In genomic region chr10:110803239-110803593, GRCh38 we compare ENCODE assay signal across 10 cellular contexts.
DNase-seq lines count a peak whose midpoint lies in the region; ATAC-seq and TF ChIP-seq lines count a peak whose summit lies in the region.
"Had no signal": no experiment of that assay in that cellular context is flagged by ENCODE, and none has a peak within 500 bp of the region (broad histone marks: within the 10 kb centered on the region; RNA-seq: fewer than 3 reads in every experiment).

No MANE protein-coding gene starts in this region.

- H3K9me3 ChIP-seq in CD4-positive, alpha-beta memory T cell (ENCODE audit: control insufficient read depth in 1 of 2, low read length in 2 of 2) = no peaks in the 10 kb centered on the region
- no peaks in the 10 kb centered on the region for H3K9me3 ChIP-seq in esophagus squamous epithelium
- H3K9me3 ChIP-seq in colonic mucosa = no peaks in the 10 kb centered on the region

- H3K36me3 Mint-ChIP-seq in CD4-positive, alpha-beta memory T cell = no peaks in the 10 kb centered on the region

- no peaks in the 10 kb centered on the region for H3K36me3 ChIP-seq in CD4-positive, alpha-beta memory T cell (ENCODE audit: insufficient read depth, low read length)
- H3K36me3 ChIP-seq in esophagus squamous epithelium (no peaks in the 10 kb centered on the region), colonic mucosa (no peaks in the 10 kb centered on the region)

- POLR2A ChIA-PET in CD4-positive, alpha-beta memory T cell (lab: Charles Lee; ENCODE audit: partially characterized antibody) = interaction anchor here (0.6 to 5.0 kb wide), 27 partner anchors 11 to 116 kb away, joined by 3 to 91 read pairs (median 7); partner anchors contain the start of genes BBIP1, PDCD4 and SHOC2

- H3K9ac ChIP-seq in colonic mucosa (ENCODE audit: low read depth in 2 of 2, low read length in 2 of 2) = peak overlapping the region in 1 of 2 donors; percentile 61

- no peak for DNase-seq in CD4-positive, alpha-beta memory T cell
- DNase-seq in esophagus squamous epithelium (lab: John Stamatoyannopoulos, UW) = no peak
- DNase-seq in activated CD4-positive, alpha-beta T cell treated with anti-CD3 and anti-CD28 coated beads for 48 hours = no peak
- no peak for DNase-seq in colonic mucosa
- DNase-seq in HCEC 1CT = no peak
- DNase-seq: activated CD8-positive, alpha-beta memory T cell treated with anti-CD3 and anti-CD28 coated beads, Interleukin-2, amount 50 U/mL, for 48 hours; stimulated activated CD4-positive, alpha-beta T cell treated with anti-CD3 and anti-CD28 coated beads, Interleukin-2, amount 100 ng/mL, for 48 hours had no signal

- H3K27me3 ChIP-seq in CD4-positive, alpha-beta memory T cell (ENCODE audit: insufficient read depth, low read length) = no peaks in the 10 kb centered on the region
- H3K27me3 ChIP-seq in esophagus squamous epithelium = no peaks in the 10 kb centered on the region
- H3K27me3 ChIP-seq in colonic mucosa = no peaks in the 10 kb centered on the region

- ATAC-seq in GM19455 (IDR thresholded peaks at IDR 0.05; ENCODE audit: unreplicated experiment) = peak; percentile 52
- peak; percentile 49 for ATAC-seq in HG03457 (IDR thresholded peaks at IDR 0.05; ENCODE audit: unreplicated experiment)
- no peak for ATAC-seq in SK-N-SH treated with all-trans-retinoic acid at 6 μM for 48 hours

- TF ChIP-seq CTCF in esophagus squamous epithelium (IDR thresholded peaks at IDR 0.05) (no peak), colonic mucosa (IDR thresholded peaks at IDR 0.05) (no peak)

- H3K4me3 ChIP-seq in CD4-positive, alpha-beta memory T cell (ENCODE audit: low read length in 2 of 2) = no peak overlapping the region
- H3K4me3 ChIP-seq in esophagus squamous epithelium (no peak overlapping the region), colonic mucosa (no peak overlapping the region)

- intact Hi-C loops in CD4-positive, alpha-beta memory T cell (cut with micrococcal nuclease) = loop anchor here (1.0 to 2.0 kb wide), 3 partner anchors 52 to 115 kb away; no protein-coding TSS in a partner anchor
- intact Hi-C loops in esophagus squamous epithelium (cut with DNase I) = loop anchor here (10.0 kb wide), 1 partner anchor 72 kb away; the partner anchor contains the start of gene PDCD4
- intact Hi-C loops in colonic mucosa (cut with DNase I) = loop anchor here (5.0 kb wide), 1 partner anchor 89 kb away; no protein-coding TSS in a partner anchor

- peaks cover 36% of the 10 kb centered on the region for H3K4me1 ChIP-seq in CD4-positive, alpha-beta memory T cell (ENCODE audit: insufficient read depth, low read length)
- H3K4me1 ChIP-seq in esophagus squamous epithelium (peaks cover 24 to 44% (median 29%) of the 10 kb centered on the region in 3 donors), colonic mucosa (peaks cover 5% of the 10 kb centered on the region)

- H3K9me3 Mint-ChIP-seq in CD4-positive, alpha-beta memory T cell = peaks cover 0 to 2% (median 0%) of the 10 kb centered on the region in 8 donors

- CTCF ChIA-PET in CD4-positive, alpha-beta memory T cell (lab: Charles Lee; ENCODE audit: partially characterized antibody) = interaction anchor here (0.6 to 3.8 kb wide), 33 partner anchors 9 to 1626 kb away, joined by 3 to 72 read pairs (median 5); partner anchors contain the start of gene PDCD4

- H3K27me3 Mint-ChIP-seq in CD4-positive, alpha-beta memory T cell = no peaks in the 10 kb centered on the region

- WGBS in esophagus squamous epithelium, 2 donors = 62 to 63% methylated on average over 5 of the region's 5 CpGs

- peak overlapping the region; percentile 78 to 98 (median 95) for H3K27ac Mint-ChIP-seq in CD4-positive, alpha-beta memory T cell

- H3K4me1 Mint-ChIP-seq in CD4-positive, alpha-beta memory T cell = peaks cover 30 to 52% (median 43%) of the 10 kb centered on the region in 4 donors

- peak overlapping the region in 4 of 8 donors; percentile 75 to 89 (median 80) for H3K4me3 Mint-ChIP-seq in CD4-positive, alpha-beta memory T cell

- H3K27ac ChIP-seq in CD4-positive, alpha-beta memory T cell (ENCODE audit: low read depth, low read length) = peak overlapping the region; percentile 1
- H3K27ac ChIP-seq in esophagus squamous epithelium (peak overlapping the region; percentile 54 to 79 (median 72)), colonic mucosa (no peak overlapping the region)

- no peak for TF ChIP-seq POLR2A in esophagus squamous epithelium (IDR thresholded peaks at IDR 0.05)

TF ChIP-seq in SK-N-SH treated with all-trans-retinoic acid at 6 μM for 48 hours, 23 proteins besides CTCF, POLR2A, EP300 and RAD21 (continues in another document):
- no peak for TF ChIP-seq CSDC2 (CRISPR knock-in tag; IDR thresholded peaks at IDR 0.05)
- TF ChIP-seq BACH2 (CRISPR knock-in tag; IDR thresholded peaks at IDR 0.05; ENCODE audit: borderline replicate concordance) = no peak
- no peak for TF ChIP-seq ESRRG (CRISPR knock-in tag; IDR thresholded peaks at IDR 0.05)
- no peak for TF ChIP-seq TCF4 (CRISPR knock-in tag; IDR thresholded peaks at IDR 0.05; ENCODE audit: borderline replicate concordance)
- TF ChIP-seq CREB5 (CRISPR knock-in tag; IDR thresholded peaks at IDR 0.05; ENCODE audit: low read depth) = no peak
- TF ChIP-seq, protein P1, sequence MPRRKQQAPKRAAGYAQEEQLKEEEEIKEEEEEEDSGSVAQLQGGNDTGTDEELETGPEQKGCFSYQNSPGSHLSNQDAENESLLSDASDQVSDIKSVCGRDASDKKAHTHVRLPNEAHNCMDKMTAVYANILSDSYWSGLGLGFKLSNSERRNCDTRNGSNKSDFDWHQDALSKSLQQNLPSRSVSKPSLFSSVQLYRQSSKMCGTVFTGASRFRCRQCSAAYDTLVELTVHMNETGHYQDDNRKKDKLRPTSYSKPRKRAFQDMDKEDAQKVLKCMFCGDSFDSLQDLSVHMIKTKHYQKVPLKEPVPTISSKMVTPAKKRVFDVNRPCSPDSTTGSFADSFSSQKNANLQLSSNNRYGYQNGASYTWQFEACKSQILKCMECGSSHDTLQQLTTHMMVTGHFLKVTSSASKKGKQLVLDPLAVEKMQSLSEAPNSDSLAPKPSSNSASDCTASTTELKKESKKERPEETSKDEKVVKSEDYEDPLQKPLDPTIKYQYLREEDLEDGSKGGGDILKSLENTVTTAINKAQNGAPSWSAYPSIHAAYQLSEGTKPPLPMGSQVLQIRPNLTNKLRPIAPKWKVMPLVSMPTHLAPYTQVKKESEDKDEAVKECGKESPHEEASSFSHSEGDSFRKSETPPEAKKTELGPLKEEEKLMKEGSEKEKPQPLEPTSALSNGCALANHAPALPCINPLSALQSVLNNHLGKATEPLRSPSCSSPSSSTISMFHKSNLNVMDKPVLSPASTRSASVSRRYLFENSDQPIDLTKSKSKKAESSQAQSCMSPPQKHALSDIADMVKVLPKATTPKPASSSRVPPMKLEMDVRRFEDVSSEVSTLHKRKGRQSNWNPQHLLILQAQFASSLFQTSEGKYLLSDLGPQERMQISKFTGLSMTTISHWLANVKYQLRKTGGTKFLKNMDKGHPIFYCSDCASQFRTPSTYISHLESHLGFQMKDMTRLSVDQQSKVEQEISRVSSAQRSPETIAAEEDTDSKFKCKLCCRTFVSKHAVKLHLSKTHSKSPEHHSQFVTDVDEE (CRISPR knock-in tag; IDR thresholded peaks at IDR 0.05) = no peak
- TF ChIP-seq ZFP3 (CRISPR knock-in tag; IDR thresholded peaks at IDR 0.05) = no peak
- no peak for TF ChIP-seq PATZ1 (CRISPR knock-in tag; IDR thresholded peaks at IDR 0.05; ENCODE audit: borderline replicate concordance)
- no peak for TF ChIP-seq POU6F1 (CRISPR knock-in tag; IDR thresholded peaks at IDR 0.05; ENCODE audit: borderline replicate concordance, low read depth)
- no peak for TF ChIP-seq ISL1 (CRISPR knock-in tag; IDR thresholded peaks at IDR 0.05)
- no peak for TF ChIP-seq ZNF8 (CRISPR knock-in tag; IDR thresholded peaks at IDR 0.05)
- TF ChIP-seq TOX (CRISPR knock-in tag; IDR thresholded peaks at IDR 0.05; ENCODE audit: borderline replicate concordance) = no peak
- TF ChIP-seq ZFP30 (CRISPR knock-in tag; IDR thresholded peaks at IDR 0.05) = no peak
- no peak for TF ChIP-seq OSR1 (CRISPR knock-in tag; IDR thresholded peaks at IDR 0.05)
